ENCODE assay signal across 8 cellular contexts in the genomic region with DNA sequence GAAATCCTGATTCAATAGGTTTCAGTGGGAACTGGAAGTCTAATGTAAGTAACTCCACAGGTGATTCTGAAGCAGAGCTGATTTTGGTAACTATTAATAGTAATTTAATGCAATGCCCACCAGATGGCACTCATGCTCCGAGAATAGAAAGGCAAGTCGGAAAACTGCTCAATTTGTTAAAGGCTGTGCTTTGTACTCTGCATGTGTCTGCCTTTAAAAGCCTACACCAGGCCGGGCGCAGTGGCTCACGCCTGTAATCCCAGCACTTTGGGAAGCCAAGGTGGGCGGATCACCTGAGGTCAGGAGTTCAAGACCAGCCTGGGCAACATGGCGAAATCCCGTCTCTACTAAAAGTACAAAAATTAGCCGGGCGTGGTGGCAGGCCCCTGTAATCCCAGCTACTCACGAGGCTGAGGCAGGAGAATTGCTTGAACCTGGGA.
A peak's percentile ranks its signal among the peaks of the same experiment; 100 is the strongest.
DNase-seq lines count a peak whose midpoint lies in the region; ATAC-seq and TF ChIP-seq lines count a peak whose summit lies in the region.
"Not testable (repeated sequence)": the region's sequence is repeated elsewhere in the genome, so short reads cannot be mapped to it uniquely, and the experiment has no call there.

No MANE protein-coding gene starts in this region.

- H3K4me1 Mint-ChIP-seq in central memory CD8-positive, alpha-beta T cell, result not testable (repeated sequence)

- H3K27ac Mint-ChIP-seq in central memory CD8-positive, alpha-beta T cell (ENCODE audit: low read depth), result not testable (repeated sequence)

- peak; percentile 45 for TF ChIP-seq CTCF in GM12865 (IDR thresholded peaks at IDR 0.05; ENCODE audit: insufficient read depth, low read depth, low read length, missing control alignments)
- peak; percentile 53 to 68 (median 62) for TF ChIP-seq CTCF in uterus (IDR thresholded peaks at IDR 0.05)

- H3K36me3 ChIP-seq in uterus, result not testable (repeated sequence)

- not testable (repeated sequence) for H3K27me3 Mint-ChIP-seq in central memory CD8-positive, alpha-beta T cell

- H3K9me3 ChIP-seq in uterus, result not testable (repeated sequence)

- not testable (repeated sequence) for H3K36me3 Mint-ChIP-seq in central memory CD8-positive, alpha-beta T cell (ENCODE audit: insufficient read depth)

- DNase-seq in GM12865 (ENCODE audit: low read depth), result peak; percentile 83
- DNase-seq in KG1 (lab: John Stamatoyannopoulos, UW), result peak; percentile 42
- DNase-seq in NOMO-1 treated with DMSO at 0.1 percent for 48 hours (lab: John Stamatoyannopoulos, UW; ENCODE audit: unreplicated experiment), result peak; percentile 65
- peak; percentile 57 for DNase-seq in activated CD4-positive, alpha-beta T cell treated with anti-CD3 and anti-CD28 coated beads, Interleukin-2, amount 50 U/mL, for 1 hour
- peak; percentile 28 to 35 for DNase-seq in central memory CD8-positive, alpha-beta T cell (ENCODE audit: low spot score in 2 of 2)
- DNase-seq in iPS-NIHi11 (ENCODE audit: low spot score), result peak; percentile 66
- DNase-seq in sciatic nerve (ENCODE audit: low spot score), result peak; percentile 77
- peak; percentile 37 to 51 for DNase-seq in uterus

- H3K4me3 ChIP-seq in GM12865 (ENCODE audit: low read depth, low read length); uterus: not testable (repeated sequence)

- not testable (repeated sequence) for TF ChIP-seq POLR2A in uterus (IDR thresholded peaks at IDR 0.05)

- H3K27ac ChIP-seq in uterus, result not testable (repeated sequence)

- H3K4me3 Mint-ChIP-seq in central memory CD8-positive, alpha-beta T cell, result not testable (repeated sequence)

- not testable (repeated sequence) for H3K9me3 Mint-ChIP-seq in central memory CD8-positive, alpha-beta T cell

- not testable (repeated sequence) for H3K27me3 ChIP-seq in uterus

- intact Hi-C loops in sciatic nerve (cut with DNase I); uterus (cut with DNase I; ENCODE audit: low total_unique reads): not testable (repeated sequence)

- not testable (repeated sequence) for ATAC-seq in central memory CD8-positive, alpha-beta T cell (replicated peaks; ENCODE audit: extremely low read depth, poor library complexity, severe bottlenecking)
- ATAC-seq in sciatic nerve, result peak; percentile 86

- not testable (repeated sequence) for H3K4me1 ChIP-seq in uterus

Comparison
In these comparisons a context has a peak if more than half of its experiments do, and no peak if none do; other contexts are left out.
1. DNase-seq: peak in every context shown above with its lines; median percentile 83 in GM12865; 77 in sciatic nerve; 66 in iPS-NIHi11; 65 in NOMO-1 treated with DMSO at 0.1 percent for 48 hours; 57 in activated CD4-positive, alpha-beta T cell treated with anti-CD3 and anti-CD28 coated beads, Interleukin-2, amount 50 U/mL, for 1 hour; 44 in uterus; 42 in KG1; 32 in central memory CD8-positive, alpha-beta T cell.